Comparison of ENCODE assay signal across 1 cellular context in the genomic region with DNA sequence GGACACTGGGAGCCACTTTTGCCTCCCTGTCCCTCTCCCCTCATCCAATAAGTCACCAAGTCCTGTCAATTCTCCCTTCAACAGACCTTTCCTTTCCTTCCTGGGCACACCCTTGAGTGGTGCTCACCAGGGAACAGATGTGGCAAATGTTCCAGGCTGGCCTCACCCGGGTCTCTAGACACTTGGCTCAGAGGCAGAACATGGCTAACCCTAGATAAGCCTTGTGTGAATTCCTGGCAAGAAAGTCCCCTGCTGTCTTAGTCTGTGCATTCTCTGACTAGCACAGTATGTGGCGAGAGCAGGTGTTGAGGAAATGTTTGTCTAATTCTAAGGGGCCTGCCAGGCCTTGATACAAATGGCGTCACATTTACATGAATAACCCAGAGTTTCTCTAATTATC.
TF ChIP-seq lines count a peak whose summit lies in the region.

No MANE protein-coding gene starts in this region.

TF ChIP-seq in GM23338, 12 proteins besides CTCF, POLR2A, EP300 and RAD21 (continued from another document):
- TF ChIP-seq, protein P1, sequence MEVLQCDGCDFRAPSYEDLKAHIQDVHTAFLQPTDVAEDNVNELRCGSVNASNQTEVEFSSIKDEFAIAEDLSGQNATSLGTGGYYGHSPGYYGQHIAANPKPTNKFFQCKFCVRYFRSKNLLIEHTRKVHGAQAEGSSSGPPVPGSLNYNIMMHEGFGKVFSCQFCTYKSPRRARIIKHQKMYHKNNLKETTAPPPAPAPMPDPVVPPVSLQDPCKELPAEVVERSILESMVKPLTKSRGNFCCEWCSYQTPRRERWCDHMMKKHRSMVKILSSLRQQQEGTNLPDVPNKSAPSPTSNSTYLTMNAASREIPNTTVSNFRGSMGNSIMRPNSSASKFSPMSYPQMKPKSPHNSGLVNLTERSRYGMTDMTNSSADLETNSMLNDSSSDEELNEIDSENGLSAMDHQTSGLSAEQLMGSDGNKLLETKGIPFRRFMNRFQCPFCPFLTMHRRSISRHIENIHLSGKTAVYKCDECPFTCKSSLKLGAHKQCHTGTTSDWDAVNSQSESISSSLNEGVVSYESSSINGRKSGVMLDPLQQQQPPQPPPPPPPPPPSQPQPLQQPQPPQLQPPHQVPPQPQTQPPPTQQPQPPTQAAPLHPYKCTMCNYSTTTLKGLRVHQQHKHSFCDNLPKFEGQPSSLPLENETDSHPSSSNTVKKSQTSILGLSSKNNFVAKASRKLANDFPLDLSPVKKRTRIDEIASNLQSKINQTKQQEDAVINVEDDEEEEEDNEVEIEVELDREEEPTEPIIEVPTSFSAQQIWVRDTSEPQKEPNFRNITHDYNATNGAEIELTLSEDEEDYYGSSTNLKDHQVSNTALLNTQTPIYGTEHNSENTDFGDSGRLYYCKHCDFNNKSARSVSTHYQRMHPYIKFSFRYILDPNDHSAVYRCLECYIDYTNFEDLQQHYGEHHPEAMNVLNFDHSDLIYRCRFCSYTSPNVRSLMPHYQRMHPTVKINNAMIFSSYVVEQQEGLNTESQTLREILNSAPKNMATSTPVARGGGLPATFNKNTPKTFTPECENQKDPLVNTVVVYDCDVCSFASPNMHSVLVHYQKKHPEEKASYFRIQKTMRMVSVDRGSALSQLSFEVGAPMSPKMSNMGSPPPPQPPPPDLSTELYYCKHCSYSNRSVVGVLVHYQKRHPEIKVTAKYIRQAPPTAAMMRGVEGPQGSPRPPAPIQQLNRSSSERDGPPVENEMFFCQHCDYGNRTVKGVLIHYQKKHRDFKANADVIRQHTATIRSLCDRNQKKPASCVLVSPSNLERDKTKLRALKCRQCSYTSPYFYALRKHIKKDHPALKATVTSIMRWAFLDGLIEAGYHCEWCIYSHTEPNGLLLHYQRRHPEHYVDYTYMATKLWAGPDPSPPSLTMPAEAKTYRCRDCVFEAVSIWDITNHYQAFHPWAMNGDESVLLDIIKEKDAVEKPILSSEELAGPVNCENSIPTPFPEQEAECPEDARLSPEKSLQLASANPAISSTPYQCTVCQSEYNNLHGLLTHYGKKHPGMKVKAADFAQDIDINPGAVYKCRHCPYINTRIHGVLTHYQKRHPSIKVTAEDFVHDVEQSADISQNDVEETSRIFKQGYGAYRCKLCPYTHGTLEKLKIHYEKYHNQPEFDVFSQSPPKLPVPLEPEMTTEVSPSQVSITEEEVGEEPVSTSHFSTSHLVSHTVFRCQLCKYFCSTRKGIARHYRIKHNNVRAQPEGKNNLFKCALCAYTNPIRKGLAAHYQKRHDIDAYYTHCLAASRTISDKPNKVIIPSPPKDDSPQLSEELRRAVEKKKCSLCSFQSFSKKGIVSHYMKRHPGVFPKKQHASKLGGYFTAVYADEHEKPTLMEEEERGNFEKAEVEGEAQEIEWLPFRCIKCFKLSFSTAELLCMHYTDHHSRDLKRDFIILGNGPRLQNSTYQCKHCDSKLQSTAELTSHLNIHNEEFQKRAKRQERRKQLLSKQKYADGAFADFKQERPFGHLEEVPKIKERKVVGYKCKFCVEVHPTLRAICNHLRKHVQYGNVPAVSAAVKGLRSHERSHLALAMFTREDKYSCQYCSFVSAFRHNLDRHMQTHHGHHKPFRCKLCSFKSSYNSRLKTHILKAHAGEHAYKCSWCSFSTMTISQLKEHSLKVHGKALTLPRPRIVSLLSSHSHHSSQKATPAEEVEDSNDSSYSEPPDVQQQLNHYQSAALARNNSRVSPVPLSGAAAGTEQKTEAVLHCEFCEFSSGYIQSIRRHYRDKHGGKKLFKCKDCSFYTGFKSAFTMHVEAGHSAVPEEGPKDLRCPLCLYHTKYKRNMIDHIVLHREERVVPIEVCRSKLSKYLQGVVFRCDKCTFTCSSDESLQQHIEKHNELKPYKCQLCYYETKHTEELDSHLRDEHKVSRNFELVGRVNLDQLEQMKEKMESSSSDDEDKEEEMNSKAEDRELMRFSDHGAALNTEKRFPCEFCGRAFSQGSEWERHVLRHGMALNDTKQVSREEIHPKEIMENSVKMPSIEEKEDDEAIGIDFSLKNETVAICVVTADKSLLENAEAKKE (CRISPR knock-in tag; IDR thresholded peaks at IDR 0.05) = no peak
- TF ChIP-seq CREB1 (CRISPR knock-in tag; IDR thresholded peaks at IDR 0.05; ENCODE audit: low read depth) = no peak
- TF ChIP-seq, protein P2, sequence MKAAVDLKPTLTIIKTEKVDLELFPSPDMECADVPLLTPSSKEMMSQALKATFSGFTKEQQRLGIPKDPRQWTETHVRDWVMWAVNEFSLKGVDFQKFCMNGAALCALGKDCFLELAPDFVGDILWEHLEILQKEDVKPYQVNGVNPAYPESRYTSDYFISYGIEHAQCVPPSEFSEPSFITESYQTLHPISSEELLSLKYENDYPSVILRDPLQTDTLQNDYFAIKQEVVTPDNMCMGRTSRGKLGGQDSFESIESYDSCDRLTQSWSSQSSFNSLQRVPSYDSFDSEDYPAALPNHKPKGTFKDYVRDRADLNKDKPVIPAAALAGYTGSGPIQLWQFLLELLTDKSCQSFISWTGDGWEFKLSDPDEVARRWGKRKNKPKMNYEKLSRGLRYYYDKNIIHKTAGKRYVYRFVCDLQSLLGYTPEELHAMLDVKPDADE (IDR thresholded peaks at IDR 0.05) = no peak
- no peak for TF ChIP-seq EZH2 (IDR thresholded peaks at IDR 0.05; ENCODE audit: low read depth, unreplicated experiment)
